1 cellular context compared by ENCODE assay signal in the genomic region with DNA sequence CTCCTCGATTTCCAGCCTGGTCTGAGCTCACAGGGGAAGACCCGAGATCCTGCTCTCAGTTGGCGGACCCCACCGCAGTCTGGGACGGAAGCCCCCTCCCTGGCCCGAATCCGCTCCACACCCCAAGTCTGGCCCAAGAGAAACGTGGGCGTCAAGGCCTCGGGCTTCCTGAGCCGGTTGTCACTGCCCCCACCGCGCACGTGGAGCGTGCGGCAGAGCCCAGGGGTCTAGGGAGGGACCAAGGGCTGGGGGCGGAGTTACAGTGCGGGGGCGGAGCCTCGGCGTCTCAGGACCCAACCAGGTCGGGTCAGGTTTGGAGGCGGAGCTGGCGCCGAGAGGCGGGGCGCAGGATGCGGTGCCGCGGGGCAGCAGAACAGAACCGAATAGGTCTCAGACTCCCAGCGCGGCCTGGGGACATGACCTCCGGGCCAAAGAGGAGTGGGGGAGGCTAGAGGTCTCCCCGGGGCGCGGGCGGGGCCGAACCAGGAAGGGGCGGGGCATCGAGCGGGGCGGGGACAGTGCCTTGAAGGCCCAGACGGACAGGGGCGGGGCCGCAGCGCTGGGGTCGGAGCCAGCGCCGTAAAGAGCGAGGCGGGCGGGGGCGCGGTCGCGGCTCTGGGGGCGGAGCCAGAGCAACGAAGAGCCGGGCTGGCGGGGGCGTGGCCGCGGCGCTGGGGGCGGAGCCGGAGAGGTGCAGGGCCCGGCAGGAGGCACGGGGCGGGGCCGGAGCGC.
TF ChIP-seq lines count a peak whose summit lies in the region.

No MANE protein-coding gene starts in this region.

TF ChIP-seq in HepG2, 621 proteins besides CTCF, POLR2A, EP300 and RAD21 (continued from another document and continues in another):
- TF ChIP-seq ZNF556 (CRISPR knock-in tag; IDR thresholded peaks at IDR 0.05; ENCODE audit: borderline replicate concordance) (peak; percentile 49; the same call in 1 of the 2 replicates), TP53 (CRISPR knock-in tag; conservative IDR thresholded peaks at IDR 0.05) (0 out of 2 replicates have a peak, but pooled peaks have one; percentile 39), ATF7-NPFF (CRISPR knock-in tag; IDR thresholded peaks at IDR 0.05; ENCODE audit: low read depth) (peak; percentile 95), ZNF790 (CRISPR knock-in tag; IDR thresholded peaks at IDR 0.05; ENCODE audit: borderline replicate concordance) (no peak; the same call in 1 of the 2 replicates), SKIL (CRISPR knock-in tag; IDR thresholded peaks at IDR 0.05; ENCODE audit: borderline replicate concordance) (no peak), HNF4A (CRISPR knock-in tag; IDR thresholded peaks at IDR 0.05) (0 out of 2 replicates have a peak, but pooled peaks have one; percentile 7), ZFP90 (CRISPR knock-in tag; IDR thresholded peaks at IDR 0.05; ENCODE audit: borderline replicate concordance) (peak; percentile 96), GZF1 (CRISPR knock-in tag; IDR thresholded peaks at IDR 0.05) (0 out of 2 replicates have a peak, but pooled peaks have one; percentile 80), RBAK (CRISPR knock-in tag; IDR thresholded peaks at IDR 0.05) (no peak), ZNF75D (CRISPR knock-in tag; IDR thresholded peaks at IDR 0.05; ENCODE audit: borderline replicate concordance) (no peak), STAG1 (CRISPR knock-in tag; IDR thresholded peaks at IDR 0.05) (no peak), TARDBP (CRISPR knock-in tag; IDR thresholded peaks at IDR 0.05) (no peak), ELF1 (CRISPR knock-in tag; IDR thresholded peaks at IDR 0.05) (peak; percentile 65), KLF11 (CRISPR knock-in tag; IDR thresholded peaks at IDR 0.05) (peak; percentile 98), ZNF263 (CRISPR knock-in tag; IDR thresholded peaks at IDR 0.05) (peak; percentile 62; the same call in 1 of the 2 replicates), EEA1 (CRISPR knock-in tag; IDR thresholded peaks at IDR 0.05; ENCODE audit: borderline replicate concordance) (0 out of 2 replicates have a peak, but pooled peaks have one; percentile 59), GATAD2A (CRISPR knock-in tag; IDR thresholded peaks at IDR 0.05) (peak; percentile 56), FOXO1 (CRISPR knock-in tag; IDR thresholded peaks at IDR 0.05) (0 out of 2 replicates have a peak, but pooled peaks have one; percentile 15), KDM1A (CRISPR knock-in tag; IDR thresholded peaks at IDR 0.05) (no peak), ZNF766 (CRISPR knock-in tag; IDR thresholded peaks at IDR 0.05; ENCODE audit: borderline replicate concordance) (peak; percentile 91; the same call in 1 of the 2 replicates), RNF2 (conservative IDR thresholded peaks at IDR 0.05; ENCODE audit: low read depth) (peak; percentile 93), LCORL (IDR thresholded peaks at IDR 0.05) (no peak), LCORL (CRISPR knock-in tag; IDR thresholded peaks at IDR 0.05) (peak; percentile 70), HDAC2 (CRISPR knock-in tag; IDR thresholded peaks at IDR 0.05) (peak; percentile 70), ZNF740 (CRISPR knock-in tag; IDR thresholded peaks at IDR 0.05) (0 out of 2 replicates have a peak, but pooled peaks have one; percentile 22), ZNF121 (CRISPR knock-in tag; IDR thresholded peaks at IDR 0.05) (no peak), MIER2 (CRISPR knock-in tag; IDR thresholded peaks at IDR 0.05) (no peak), ZNF687 (CRISPR knock-in tag; IDR thresholded peaks at IDR 0.05) (peak; percentile 99), SMC3 (IDR thresholded peaks at IDR 0.05; ENCODE audit: low read length) (no peak), ZNF382 (CRISPR knock-in tag; IDR thresholded peaks at IDR 0.05; ENCODE audit: borderline replicate concordance) (no peak), MTF1 (CRISPR knock-in tag; IDR thresholded peaks at IDR 0.05) (no peak), ZNF788 (CRISPR knock-in tag; IDR thresholded peaks at IDR 0.05; ENCODE audit: borderline replicate concordance) (peak; percentile 76; the same call in 1 of the 2 replicates), GMEB1 (CRISPR knock-in tag; IDR thresholded peaks at IDR 0.05; ENCODE audit: borderline replicate concordance) (peak; percentile 81), NR2C2 (CRISPR knock-in tag; IDR thresholded peaks at IDR 0.05; ENCODE audit: borderline replicate concordance) (peak; percentile 57)
- TF ChIP-seq, protein P1, sequence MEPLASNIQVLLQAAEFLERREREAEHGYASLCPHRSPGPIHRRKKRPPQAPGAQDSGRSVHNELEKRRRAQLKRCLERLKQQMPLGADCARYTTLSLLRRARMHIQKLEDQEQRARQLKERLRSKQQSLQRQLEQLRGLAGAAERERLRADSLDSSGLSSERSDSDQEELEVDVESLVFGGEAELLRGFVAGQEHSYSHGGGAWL (CRISPR knock-in tag; IDR thresholded peaks at IDR 0.05) = peak; percentile 98; the same call in 1 of the 2 replicates
- TF ChIP-seq, protein P2, sequence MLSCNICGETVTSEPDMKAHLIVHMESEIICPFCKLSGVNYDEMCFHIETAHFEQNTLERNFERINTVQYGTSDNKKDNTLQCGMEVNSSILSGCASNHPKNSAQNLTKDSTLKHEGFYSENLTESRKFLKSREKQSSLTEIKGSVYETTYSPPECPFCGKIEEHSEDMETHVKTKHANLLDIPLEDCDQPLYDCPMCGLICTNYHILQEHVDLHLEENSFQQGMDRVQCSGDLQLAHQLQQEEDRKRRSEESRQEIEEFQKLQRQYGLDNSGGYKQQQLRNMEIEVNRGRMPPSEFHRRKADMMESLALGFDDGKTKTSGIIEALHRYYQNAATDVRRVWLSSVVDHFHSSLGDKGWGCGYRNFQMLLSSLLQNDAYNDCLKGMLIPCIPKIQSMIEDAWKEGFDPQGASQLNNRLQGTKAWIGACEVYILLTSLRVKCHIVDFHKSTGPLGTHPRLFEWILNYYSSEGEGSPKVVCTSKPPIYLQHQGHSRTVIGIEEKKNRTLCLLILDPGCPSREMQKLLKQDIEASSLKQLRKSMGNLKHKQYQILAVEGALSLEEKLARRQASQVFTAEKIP (CRISPR knock-in tag; IDR thresholded peaks at IDR 0.05; ENCODE audit: borderline replicate concordance) = no peak
- TF ChIP-seq, protein P3, sequence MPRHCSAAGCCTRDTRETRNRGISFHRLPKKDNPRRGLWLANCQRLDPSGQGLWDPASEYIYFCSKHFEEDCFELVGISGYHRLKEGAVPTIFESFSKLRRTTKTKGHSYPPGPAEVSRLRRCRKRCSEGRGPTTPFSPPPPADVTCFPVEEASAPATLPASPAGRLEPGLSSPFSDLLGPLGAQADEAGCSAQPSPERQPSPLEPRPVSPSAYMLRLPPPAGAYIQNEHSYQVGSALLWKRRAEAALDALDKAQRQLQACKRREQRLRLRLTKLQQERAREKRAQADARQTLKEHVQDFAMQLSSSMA (CRISPR knock-in tag; IDR thresholded peaks at IDR 0.05) = peak; percentile 89; the same call in 1 of the 2 replicates
- TF ChIP-seq, protein P4, sequence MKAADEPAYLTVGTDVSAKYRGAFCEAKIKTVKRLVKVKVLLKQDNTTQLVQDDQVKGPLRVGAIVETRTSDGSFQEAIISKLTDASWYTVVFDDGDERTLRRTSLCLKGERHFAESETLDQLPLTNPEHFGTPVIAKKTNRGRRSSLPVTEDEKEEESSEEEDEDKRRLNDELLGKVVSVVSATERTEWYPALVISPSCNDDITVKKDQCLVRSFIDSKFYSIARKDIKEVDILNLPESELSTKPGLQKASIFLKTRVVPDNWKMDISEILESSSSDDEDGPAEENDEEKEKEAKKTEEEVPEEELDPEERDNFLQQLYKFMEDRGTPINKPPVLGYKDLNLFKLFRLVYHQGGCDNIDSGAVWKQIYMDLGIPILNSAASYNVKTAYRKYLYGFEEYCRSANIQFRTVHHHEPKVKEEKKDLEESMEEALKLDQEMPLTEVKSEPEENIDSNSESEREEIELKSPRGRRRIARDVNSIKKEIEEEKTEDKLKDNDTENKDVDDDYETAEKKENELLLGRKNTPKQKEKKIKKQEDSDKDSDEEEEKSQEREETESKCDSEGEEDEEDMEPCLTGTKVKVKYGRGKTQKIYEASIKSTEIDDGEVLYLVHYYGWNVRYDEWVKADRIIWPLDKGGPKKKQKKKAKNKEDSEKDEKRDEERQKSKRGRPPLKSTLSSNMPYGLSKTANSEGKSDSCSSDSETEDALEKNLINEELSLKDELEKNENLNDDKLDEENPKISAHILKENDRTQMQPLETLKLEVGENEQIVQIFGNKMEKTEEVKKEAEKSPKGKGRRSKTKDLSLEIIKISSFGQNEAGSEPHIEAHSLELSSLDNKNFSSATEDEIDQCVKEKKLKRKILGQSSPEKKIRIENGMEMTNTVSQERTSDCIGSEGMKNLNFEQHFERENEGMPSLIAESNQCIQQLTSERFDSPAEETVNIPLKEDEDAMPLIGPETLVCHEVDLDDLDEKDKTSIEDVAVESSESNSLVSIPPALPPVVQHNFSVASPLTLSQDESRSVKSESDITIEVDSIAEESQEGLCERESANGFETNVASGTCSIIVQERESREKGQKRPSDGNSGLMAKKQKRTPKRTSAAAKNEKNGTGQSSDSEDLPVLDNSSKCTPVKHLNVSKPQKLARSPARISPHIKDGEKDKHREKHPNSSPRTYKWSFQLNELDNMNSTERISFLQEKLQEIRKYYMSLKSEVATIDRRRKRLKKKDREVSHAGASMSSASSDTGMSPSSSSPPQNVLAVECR (CRISPR knock-in tag; IDR thresholded peaks at IDR 0.05; ENCODE audit: borderline replicate concordance) = peak; percentile 85; the same call in 1 of the 2 replicates
- TF ChIP-seq, protein P5, sequence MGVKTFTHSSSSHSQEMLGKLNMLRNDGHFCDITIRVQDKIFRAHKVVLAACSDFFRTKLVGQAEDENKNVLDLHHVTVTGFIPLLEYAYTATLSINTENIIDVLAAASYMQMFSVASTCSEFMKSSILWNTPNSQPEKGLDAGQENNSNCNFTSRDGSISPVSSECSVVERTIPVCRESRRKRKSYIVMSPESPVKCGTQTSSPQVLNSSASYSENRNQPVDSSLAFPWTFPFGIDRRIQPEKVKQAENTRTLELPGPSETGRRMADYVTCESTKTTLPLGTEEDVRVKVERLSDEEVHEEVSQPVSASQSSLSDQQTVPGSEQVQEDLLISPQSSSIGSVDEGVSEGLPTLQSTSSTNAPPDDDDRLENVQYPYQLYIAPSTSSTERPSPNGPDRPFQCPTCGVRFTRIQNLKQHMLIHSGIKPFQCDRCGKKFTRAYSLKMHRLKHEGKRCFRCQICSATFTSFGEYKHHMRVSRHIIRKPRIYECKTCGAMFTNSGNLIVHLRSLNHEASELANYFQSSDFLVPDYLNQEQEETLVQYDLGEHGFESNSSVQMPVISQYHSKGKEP (CRISPR knock-in tag; IDR thresholded peaks at IDR 0.05) = no peak
